Comparison of ENCODE assay signal across 21 cellular contexts in the genomic region with DNA sequence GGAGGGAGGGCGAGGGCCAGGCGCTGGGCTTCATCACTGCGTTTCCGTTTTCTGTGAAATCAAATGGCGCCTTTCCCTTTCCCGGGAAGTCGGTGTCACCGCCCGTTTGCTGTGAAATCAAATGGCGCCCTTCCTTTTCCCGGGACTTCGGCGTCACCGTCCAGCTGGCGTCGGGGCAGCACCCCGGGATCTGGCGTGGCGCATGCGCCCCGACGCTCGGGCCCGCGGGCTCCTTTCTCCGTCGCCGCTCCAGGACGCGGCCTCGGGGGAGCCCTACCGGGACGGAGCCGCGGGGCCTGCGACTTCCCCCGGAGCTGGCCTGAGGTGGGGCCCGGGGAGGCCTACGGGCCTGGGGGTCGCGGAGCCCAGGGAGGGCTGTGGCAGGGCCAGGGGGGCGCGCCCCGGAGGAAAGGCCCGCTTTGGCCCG. TPM values are rescaled to one million over a fixed set of nuclear protein-coding genes. Genes with fewer than 3 reads are reported as not detected.
A peak's percentile ranks its signal among the peaks of the same experiment; 100 is the strongest.
DNase-seq lines count a peak whose midpoint lies in the region; ATAC-seq, FAIRE-seq and TF ChIP-seq lines count a peak whose summit lies in the region.
"Had no signal": no experiment of that assay in that cellular context is flagged by ENCODE, and none has a peak within 500 bp of the region (broad histone marks: within the 10 kb centered on the region; RNA-seq: fewer than 3 reads in every experiment).

TSS of gene FAM228A (plus strand) at position 203 of the 427 bp plus-strand sequence. CDS start 428 bp downstream, outside the sequence.

- H3K36me3 ChIP-seq in GM23248 (ENCODE audit: low read depth): no peaks in the 10 kb centered on the region
- H3K36me3 ChIP-seq in adipocyte (ENCODE audit: control insufficient read depth, insufficient read depth, low read length, severe bottlenecking): no peaks in the 10 kb centered on the region
- H3K36me3 ChIP-seq: BLaER1, left lung, SJSA1 had no signal

- ATAC-seq in stimulated activated memory B cell treated with anti-CD40 and anti-IgM and Interleukin-4, amounts not matched to agents 10 μg/mL and 1 μg/mL and 100 μg/mL, for 72 hours: peak; percentile 39
- ATAC-seq in GM21619 (IDR thresholded peaks at IDR 0.05; ENCODE audit: unreplicated experiment): no peak
- ATAC-seq: activated naive CD8-positive, alpha-beta T cell treated with anti-CD3 and anti-CD28 coated beads, Interleukin-2, amount 50 U/mL, for 24 hours; activated T-helper 17 cell treated with anti-CD3 and anti-CD28 coated beads, Interleukin-2, amount 50 U/mL, for 72 hours; left lung had no signal

- H3K4me1 Mint-ChIP-seq in stimulated activated memory B cell treated with anti-CD40 and anti-IgM and Interleukin-4, amounts not matched to agents 10 μg/mL and 1 μg/mL and 100 μg/mL, for 72 hours: no peaks in the 10 kb centered on the region
- H3K4me1 Mint-ChIP-seq in endothelial cell (ENCODE audit: unreplicated experiment): no peaks in the 10 kb centered on the region
- H3K4me1 Mint-ChIP-seq: activated naive CD8-positive, alpha-beta T cell treated with anti-CD3 and anti-CD28 coated beads, Interleukin-2, amount 50 U/mL, for 24 hours; activated T-helper 17 cell treated with anti-CD3 and anti-CD28 coated beads, Interleukin-2, amount 50 U/mL, for 72 hours had no signal

- no peaks in the 10 kb centered on the region for H3K79me2 ChIP-seq in GM23248 (ENCODE audit: insufficient read depth)

- peak within 1 kb of the TSS; percentile 73 for H3K4me3 ChIP-seq in GM23248
- peak within 1 kb of the TSS; percentile 66 for H3K4me3 ChIP-seq in adipocyte (ENCODE audit: low read length)
- peak within 1 kb of the TSS; percentile 32 for H3K4me3 ChIP-seq in fibroblast of pulmonary artery (replicated peaks; ENCODE audit: low read depth, low read length)
- H3K4me3 ChIP-seq: BLaER1, SJSA1 had no signal

- H3K27me3 ChIP-seq in GM23248 (replicated peaks; ENCODE audit: insufficient read depth) (no peaks in the 10 kb centered on the region), adipocyte (replicated peaks; ENCODE audit: control insufficient read depth, insufficient read depth, low read length) (no peaks in the 10 kb centered on the region)
- H3K27me3 ChIP-seq: BLaER1 had no signal

- H3K27ac ChIP-seq in GM23248: no peak within 1 kb of the TSS
- H3K27ac ChIP-seq: BLaER1, SJSA1 had no signal

- WGBS in GM23248 (ENCODE audit: low coverage in 1 of 2, low lambda C conversion rate in 2 of 2, missing lambda C conversion rate in 2 of 2), 2 experiments: 35 to 42% methylated on average over 25 to 45 of the region's 46 CpGs

- H3K4me3 Mint-ChIP-seq in stimulated activated memory B cell treated with anti-CD40 and anti-IgM and Interleukin-4, amounts not matched to agents 10 μg/mL and 1 μg/mL and 100 μg/mL, for 72 hours: no peak within 1 kb of the TSS
- H3K4me3 Mint-ChIP-seq in endothelial cell (ENCODE audit: unreplicated experiment): no peak within 1 kb of the TSS
- H3K4me3 Mint-ChIP-seq: activated naive CD8-positive, alpha-beta T cell treated with anti-CD3 and anti-CD28 coated beads, Interleukin-2, amount 50 U/mL, for 24 hours; activated T-helper 17 cell treated with anti-CD3 and anti-CD28 coated beads, Interleukin-2, amount 50 U/mL, for 72 hours had no signal

- DNase-seq in GM23248: no peak
- no peak for DNase-seq in adipocyte (ENCODE audit: low read depth)
- no peak for DNase-seq in fibroblast of pulmonary artery (ENCODE audit: low read depth)
- no peak for DNase-seq in frontal cortex (ENCODE audit: low spot score in 2 of 2)
- DNase-seq in endothelial cell (ENCODE audit: low spot score): no peak
- DNase-seq: activated CD4-positive, CD25-positive, alpha-beta regulatory T cell treated with anti-CD3 and anti-CD28 coated beads, Interleukin-2, amount 50 U/mL, for 72 hours; activated naive CD8-positive, alpha-beta T cell treated with anti-CD3 and anti-CD28 coated beads, Interleukin-2, amount 50 U/mL, for 24 hours; central memory CD4-positive, alpha-beta T cell; effector memory CD4-positive, alpha-beta T cell; foreskin melanocyte; Karpas-422; left lung; NCI-H1417; NCI-H526; stimulated activated CD4-positive, alpha-beta T cell treated with anti-CD3 and anti-CD28 coated beads, Interleukin-2, amount 100 ng/mL, for 24 hours; substantia nigra had no signal

- H3K4me2 ChIP-seq in GM23248 (ENCODE audit: unreplicated experiment): peak within 1 kb of the TSS; percentile 88
- H3K4me2 ChIP-seq: BLaER1 had no signal

- no peak for FAIRE-seq in frontal cortex (lab: Jason Lieb, UNC)

- H3K9ac ChIP-seq in GM23248 (peak within 1 kb of the TSS; percentile 63), adipocyte (ENCODE audit: low read length) (peak within 1 kb of the TSS; percentile 63)
- H3K9ac ChIP-seq: BLaER1 had no signal

- no peaks in the 10 kb centered on the region for H3K9me2 ChIP-seq in GM23248 (ENCODE audit: insufficient read depth)

- peaks cover 6% of the 10 kb centered on the region for H3K36me3 Mint-ChIP-seq in stimulated activated memory B cell treated with anti-CD40 and anti-IgM and Interleukin-4, amounts not matched to agents 10 μg/mL and 1 μg/mL and 100 μg/mL, for 72 hours
- no peaks in the 10 kb centered on the region for H3K36me3 Mint-ChIP-seq in endothelial cell (ENCODE audit: low read depth, unreplicated experiment)

- H3K9me3 ChIP-seq in GM23248 (ENCODE audit: low read depth) (no peaks in the 10 kb centered on the region), adipocyte (ENCODE audit: control insufficient read depth, low read length) (no peaks in the 10 kb centered on the region)
- H3K9me3 ChIP-seq: left lung, SJSA1 had no signal

- H3F3A ChIP-seq in GM23248 (ENCODE audit: insufficient read depth): peaks cover 6% of the 10 kb centered on the region; the same call in 1 of the 2 replicates

- H3K27me3 Mint-ChIP-seq in stimulated activated memory B cell treated with anti-CD40 and anti-IgM and Interleukin-4, amounts not matched to agents 10 μg/mL and 1 μg/mL and 100 μg/mL, for 72 hours: peaks cover 10% of the 10 kb centered on the region
- H3K27me3 Mint-ChIP-seq in endothelial cell (ENCODE audit: unreplicated experiment): no peaks in the 10 kb centered on the region

- TF ChIP-seq CTCF in fibroblast of pulmonary artery (IDR thresholded peaks at IDR 0.05; ENCODE audit: low read length, missing control alignments) (no peak), endothelial cell (IDR thresholded peaks at IDR 0.05; ENCODE audit: unreplicated experiment) (no peak)

- in situ Hi-C loops in GM23248 (cut with MboI): no loop called here

- peaks cover 3% of the 10 kb centered on the region for H3K9me3 Mint-ChIP-seq in stimulated activated memory B cell treated with anti-CD40 and anti-IgM and Interleukin-4, amounts not matched to agents 10 μg/mL and 1 μg/mL and 100 μg/mL, for 72 hours
- no peaks in the 10 kb centered on the region for H3K9me3 Mint-ChIP-seq in endothelial cell (ENCODE audit: unreplicated experiment)
- H3K9me3 Mint-ChIP-seq: activated T-helper 17 cell treated with anti-CD3 and anti-CD28 coated beads, Interleukin-2, amount 50 U/mL, for 72 hours had no signal

- H3K4me1 ChIP-seq in GM23248 (ENCODE audit: insufficient read depth) (no peaks in the 10 kb centered on the region), adipocyte (ENCODE audit: control insufficient read depth, insufficient read depth, low read length) (peaks cover 8% of the 10 kb centered on the region)
- H3K4me1 ChIP-seq: left lung, SJSA1 had no signal

- H3K27ac Mint-ChIP-seq in stimulated activated memory B cell treated with anti-CD40 and anti-IgM and Interleukin-4, amounts not matched to agents 10 μg/mL and 1 μg/mL and 100 μg/mL, for 72 hours: no peak within 1 kb of the TSS
- no peak within 1 kb of the TSS for H3K27ac Mint-ChIP-seq in endothelial cell (ENCODE audit: unreplicated experiment)
- H3K27ac Mint-ChIP-seq: activated naive CD8-positive, alpha-beta T cell treated with anti-CD3 and anti-CD28 coated beads, Interleukin-2, amount 50 U/mL, for 24 hours; activated T-helper 17 cell treated with anti-CD3 and anti-CD28 coated beads, Interleukin-2, amount 50 U/mL, for 72 hours had no signal

- peak within 1 kb of the TSS; percentile 88 for H2AFZ ChIP-seq in GM23248

- no peaks in the 10 kb centered on the region for H4K20me1 ChIP-seq in GM23248 (ENCODE audit: insufficient read depth)
- H4K20me1 ChIP-seq: BLaER1 had no signal

RNA-seq across cellular contexts. Expression of gene FAM228A, which starts in this region (rescaled TPM):
- total RNA-seq in GM23248 (2014; rRNA removed; shearing (Covaris generic)): 2.1 TPM in 1 of 2 replicates, not detected in the other
- polyA plus RNA-seq in GM23248 (2016; fragmentation: Nextera tagmentation; extraction: Ambion mirVana): not detected in 2 replicates
- 3.3 TPM for total RNA-seq in frontal cortex
- not detected for total RNA-seq in endothelial cell (ENCODE audit: unreplicated experiment)
- total RNA-seq: SJSA1 had no signal
